In the genomic region with DNA sequence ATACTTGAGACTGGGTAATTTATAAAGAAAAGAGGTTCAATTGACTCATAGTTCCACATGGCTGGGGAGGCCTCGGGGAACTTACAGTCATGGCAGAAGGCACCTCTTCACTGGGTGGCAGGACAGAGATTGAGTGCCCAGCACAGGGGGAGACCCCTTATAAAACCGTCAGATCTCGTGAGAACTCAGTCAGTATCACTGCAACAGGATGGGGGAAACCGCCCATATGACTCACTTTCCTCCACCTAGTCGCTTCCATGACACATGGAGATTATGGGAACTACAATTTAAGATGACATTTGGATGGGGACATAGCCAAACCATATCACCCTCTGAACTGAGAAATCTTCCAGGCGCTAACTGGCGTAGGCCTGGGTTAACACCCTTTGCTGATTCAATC, we compare ENCODE assay signal across 1 cellular context.
TF ChIP-seq lines count a peak whose summit lies in the region.

No MANE protein-coding gene starts in this region.

TF ChIP-seq in WTC11, 78 proteins besides CTCF, POLR2A, EP300 and RAD21 (continued from another document):
- TF ChIP-seq, protein P1, sequence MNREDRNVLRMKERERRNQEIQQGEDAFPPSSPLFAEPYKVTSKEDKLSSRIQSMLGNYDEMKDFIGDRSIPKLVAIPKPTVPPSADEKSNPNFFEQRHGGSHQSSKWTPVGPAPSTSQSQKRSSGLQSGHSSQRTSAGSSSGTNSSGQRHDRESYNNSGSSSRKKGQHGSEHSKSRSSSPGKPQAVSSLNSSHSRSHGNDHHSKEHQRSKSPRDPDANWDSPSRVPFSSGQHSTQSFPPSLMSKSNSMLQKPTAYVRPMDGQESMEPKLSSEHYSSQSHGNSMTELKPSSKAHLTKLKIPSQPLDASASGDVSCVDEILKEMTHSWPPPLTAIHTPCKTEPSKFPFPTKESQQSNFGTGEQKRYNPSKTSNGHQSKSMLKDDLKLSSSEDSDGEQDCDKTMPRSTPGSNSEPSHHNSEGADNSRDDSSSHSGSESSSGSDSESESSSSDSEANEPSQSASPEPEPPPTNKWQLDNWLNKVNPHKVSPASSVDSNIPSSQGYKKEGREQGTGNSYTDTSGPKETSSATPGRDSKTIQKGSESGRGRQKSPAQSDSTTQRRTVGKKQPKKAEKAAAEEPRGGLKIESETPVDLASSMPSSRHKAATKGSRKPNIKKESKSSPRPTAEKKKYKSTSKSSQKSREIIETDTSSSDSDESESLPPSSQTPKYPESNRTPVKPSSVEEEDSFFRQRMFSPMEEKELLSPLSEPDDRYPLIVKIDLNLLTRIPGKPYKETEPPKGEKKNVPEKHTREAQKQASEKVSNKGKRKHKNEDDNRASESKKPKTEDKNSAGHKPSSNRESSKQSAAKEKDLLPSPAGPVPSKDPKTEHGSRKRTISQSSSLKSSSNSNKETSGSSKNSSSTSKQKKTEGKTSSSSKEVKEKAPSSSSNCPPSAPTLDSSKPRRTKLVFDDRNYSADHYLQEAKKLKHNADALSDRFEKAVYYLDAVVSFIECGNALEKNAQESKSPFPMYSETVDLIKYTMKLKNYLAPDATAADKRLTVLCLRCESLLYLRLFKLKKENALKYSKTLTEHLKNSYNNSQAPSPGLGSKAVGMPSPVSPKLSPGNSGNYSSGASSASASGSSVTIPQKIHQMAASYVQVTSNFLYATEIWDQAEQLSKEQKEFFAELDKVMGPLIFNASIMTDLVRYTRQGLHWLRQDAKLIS (CRISPR knock-in tag; IDR thresholded peaks at IDR 0.05; ENCODE audit: borderline replicate concordance), result no peak
- no peak for TF ChIP-seq TP53 (CRISPR knock-in tag; IDR thresholded peaks at IDR 0.05)
- TF ChIP-seq SMAD3 (CRISPR knock-in tag; IDR thresholded peaks at IDR 0.05; ENCODE audit: borderline replicate concordance), result no peak
- no peak for TF ChIP-seq NFE2L1 (CRISPR knock-in tag; IDR thresholded peaks at IDR 0.05)
- TF ChIP-seq, protein P2, sequence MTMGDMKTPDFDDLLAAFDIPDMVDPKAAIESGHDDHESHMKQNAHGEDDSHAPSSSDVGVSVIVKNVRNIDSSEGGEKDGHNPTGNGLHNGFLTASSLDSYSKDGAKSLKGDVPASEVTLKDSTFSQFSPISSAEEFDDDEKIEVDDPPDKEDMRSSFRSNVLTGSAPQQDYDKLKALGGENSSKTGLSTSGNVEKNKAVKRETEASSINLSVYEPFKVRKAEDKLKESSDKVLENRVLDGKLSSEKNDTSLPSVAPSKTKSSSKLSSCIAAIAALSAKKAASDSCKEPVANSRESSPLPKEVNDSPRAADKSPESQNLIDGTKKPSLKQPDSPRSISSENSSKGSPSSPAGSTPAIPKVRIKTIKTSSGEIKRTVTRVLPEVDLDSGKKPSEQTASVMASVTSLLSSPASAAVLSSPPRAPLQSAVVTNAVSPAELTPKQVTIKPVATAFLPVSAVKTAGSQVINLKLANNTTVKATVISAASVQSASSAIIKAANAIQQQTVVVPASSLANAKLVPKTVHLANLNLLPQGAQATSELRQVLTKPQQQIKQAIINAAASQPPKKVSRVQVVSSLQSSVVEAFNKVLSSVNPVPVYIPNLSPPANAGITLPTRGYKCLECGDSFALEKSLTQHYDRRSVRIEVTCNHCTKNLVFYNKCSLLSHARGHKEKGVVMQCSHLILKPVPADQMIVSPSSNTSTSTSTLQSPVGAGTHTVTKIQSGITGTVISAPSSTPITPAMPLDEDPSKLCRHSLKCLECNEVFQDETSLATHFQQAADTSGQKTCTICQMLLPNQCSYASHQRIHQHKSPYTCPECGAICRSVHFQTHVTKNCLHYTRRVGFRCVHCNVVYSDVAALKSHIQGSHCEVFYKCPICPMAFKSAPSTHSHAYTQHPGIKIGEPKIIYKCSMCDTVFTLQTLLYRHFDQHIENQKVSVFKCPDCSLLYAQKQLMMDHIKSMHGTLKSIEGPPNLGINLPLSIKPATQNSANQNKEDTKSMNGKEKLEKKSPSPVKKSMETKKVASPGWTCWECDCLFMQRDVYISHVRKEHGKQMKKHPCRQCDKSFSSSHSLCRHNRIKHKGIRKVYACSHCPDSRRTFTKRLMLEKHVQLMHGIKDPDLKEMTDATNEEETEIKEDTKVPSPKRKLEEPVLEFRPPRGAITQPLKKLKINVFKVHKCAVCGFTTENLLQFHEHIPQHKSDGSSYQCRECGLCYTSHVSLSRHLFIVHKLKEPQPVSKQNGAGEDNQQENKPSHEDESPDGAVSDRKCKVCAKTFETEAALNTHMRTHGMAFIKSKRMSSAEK (CRISPR knock-in tag; IDR thresholded peaks at IDR 0.05; ENCODE audit: borderline replicate concordance), result no peak
- TF ChIP-seq, protein P3, sequence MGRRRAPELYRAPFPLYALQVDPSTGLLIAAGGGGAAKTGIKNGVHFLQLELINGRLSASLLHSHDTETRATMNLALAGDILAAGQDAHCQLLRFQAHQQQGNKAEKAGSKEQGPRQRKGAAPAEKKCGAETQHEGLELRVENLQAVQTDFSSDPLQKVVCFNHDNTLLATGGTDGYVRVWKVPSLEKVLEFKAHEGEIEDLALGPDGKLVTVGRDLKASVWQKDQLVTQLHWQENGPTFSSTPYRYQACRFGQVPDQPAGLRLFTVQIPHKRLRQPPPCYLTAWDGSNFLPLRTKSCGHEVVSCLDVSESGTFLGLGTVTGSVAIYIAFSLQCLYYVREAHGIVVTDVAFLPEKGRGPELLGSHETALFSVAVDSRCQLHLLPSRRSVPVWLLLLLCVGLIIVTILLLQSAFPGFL (CRISPR knock-in tag; IDR thresholded peaks at IDR 0.05; ENCODE audit: borderline replicate concordance), result no peak
TF ChIP-seq in WTC11: peak in this region for 0.
